Comparison of ENCODE assay signal across 8 cellular contexts in genomic region chr19:50328257-50329145, GRCh38. TPM values are rescaled to one million over a fixed set of nuclear protein-coding genes. Genes with fewer than 3 reads are reported as not detected.
DNase-seq lines count a peak whose midpoint lies in the region; ATAC-seq and TF ChIP-seq lines count a peak whose summit lies in the region.

No MANE protein-coding gene starts in this region.

- H2AK5ac ChIP-seq in trophoblast cell (ENCODE audit: low read length) = peak overlapping the region; percentile 35

- H3K27ac ChIP-seq in coronary artery (peak overlapping the region in 1 of 2 donors; percentile 57), trophoblast cell (ENCODE audit: low read depth, low read length) (no peak overlapping the region)

- TF ChIP-seq CTCF in coronary artery (IDR thresholded peaks at IDR 0.05) = no peak

- H3K9me3 ChIP-seq in trophoblast cell (ENCODE audit: insufficient read depth, low read depth, low read length) = no peaks in the 10 kb centered on the region

- peak overlapping the region; percentile 30 for H2AFZ ChIP-seq in trophoblast cell (ENCODE audit: insufficient read depth, low read length, poor library complexity)

- H3K4me3 ChIP-seq in coronary artery (peak overlapping the region; percentile 65), trophoblast cell (ENCODE audit: low read depth, low read length) (peak overlapping the region; percentile 83)

- H3K14ac ChIP-seq in trophoblast cell (ENCODE audit: low read length) = peak overlapping the region; percentile 79

- peak overlapping the region; percentile 63 for H3K4me2 ChIP-seq in trophoblast cell (ENCODE audit: low read length)

- no peak overlapping the region for H3K23ac ChIP-seq in trophoblast cell (ENCODE audit: low read length)

- peak; percentile 12 for ATAC-seq in GM21528 (IDR thresholded peaks at IDR 0.05; ENCODE audit: low FRiP score, unreplicated experiment)

- H3K79me1 ChIP-seq in trophoblast cell (ENCODE audit: low read length) = peaks cover 39% of the 10 kb centered on the region

- peak overlapping the region; percentile 50 for H4K91ac ChIP-seq in trophoblast cell (ENCODE audit: low read depth, low read length)

- H2BK5ac ChIP-seq in trophoblast cell (ENCODE audit: low read depth, low read length, poor library complexity) = peak overlapping the region; percentile 38

- peak overlapping the region; percentile 91 for H3K18ac ChIP-seq in trophoblast cell (ENCODE audit: low read length)

- no peaks in the 10 kb centered on the region for H3K27me3 ChIP-seq in trophoblast cell (ENCODE audit: insufficient read depth, low read length)

- H3K79me2 ChIP-seq in trophoblast cell (ENCODE audit: control insufficient read depth, insufficient read depth, low read length, poor library complexity) = peaks cover 22% of the 10 kb centered on the region

- peak overlapping the region; percentile 74 for H3K9ac ChIP-seq in trophoblast cell (ENCODE audit: low read length)

- peak overlapping the region; percentile 63 for H3K4ac ChIP-seq in trophoblast cell (ENCODE audit: low read depth, low read length)

- no CpG with 5 or more reads among the region's 141 CpGs for WGBS in trophoblast cell (ENCODE audit: extremely low coverage, insufficient coverage, insufficient read length)

- H3K36me3 ChIP-seq in trophoblast cell (ENCODE audit: control insufficient read depth in 1 of 2, insufficient read depth in 2 of 2, low read length in 2 of 2) = peaks cover 4 to 9% of the 10 kb centered on the region in 2 experiments

- H4K8ac ChIP-seq in trophoblast cell (ENCODE audit: low read depth, low read length) = peak overlapping the region; percentile 40

- H4K12ac ChIP-seq in trophoblast cell (ENCODE audit: low read depth, low read length) = no peak overlapping the region

- H3K4me1 ChIP-seq in trophoblast cell (ENCODE audit: control insufficient read depth in 1 of 2, insufficient read depth in 2 of 2, low read length in 2 of 2) = peaks cover 16 to 29% of the 10 kb centered on the region in 2 experiments

- H2BK12ac ChIP-seq in trophoblast cell (ENCODE audit: low read length) = no peak overlapping the region

- DNase-seq in NCI-H1436 (lab: John Stamatoyannopoulos, UW) (peak; percentile 47), NCI-H1436 treated with DMSO at 0.1 percent for 48 hours (lab: John Stamatoyannopoulos, UW) (no peak), NCI-H1930 (lab: John Stamatoyannopoulos, UW) (peak; percentile 25 to 64), coronary artery (ENCODE audit: low spot score) (no peak), trophoblast cell (peak in 1 of 2 donors; percentile 38), SHP77 treated with DMSO at 0.1 percent for 48 hours (lab: John Stamatoyannopoulos, UW) (no peak), NCI-H128 (lab: John Stamatoyannopoulos, UW; ENCODE audit: unreplicated experiment) (no peak)

- H2BK120ac ChIP-seq in trophoblast cell (ENCODE audit: insufficient read depth, low read length, poor library complexity) = peak overlapping the region; percentile 22

RNA-seq across cellular contexts. Expression of gene KCNC3, which starts 0.7 kb away (rescaled TPM):
- polyA plus RNA-seq in trophoblast cell (2013) = 22.5 and 22.6 TPM in 2 replicates

RNA-seq across cellular contexts. Expression of gene NAPSA, which starts 36.9 kb away (rescaled TPM):
- 0.25 and 0.26 TPM in 2 replicates for polyA plus RNA-seq in trophoblast cell (2013)

RNA-seq across cellular contexts. Expression of gene NR1H2, which starts 47.8 kb away (rescaled TPM):
- 21.2 and 22.6 TPM in 2 replicates for polyA plus RNA-seq in trophoblast cell (2013)

RNA-seq across cellular contexts. Expression of gene POLD1, which starts 55.6 kb away (rescaled TPM):
- polyA plus RNA-seq in trophoblast cell (2013) = 42.3 and 44.2 TPM in 2 replicates

Comparison
In these comparisons a context has a peak if more than half of its experiments do, and no peak if none do; other contexts are left out.
1. DNase-seq: peak in NCI-H1436 (single experiment) and NCI-H1930 (2 of 2); none in NCI-H1436 treated with DMSO at 0.1 percent for 48 hours (single experiment), coronary artery (single experiment), SHP77 treated with DMSO at 0.1 percent for 48 hours (single experiment) and NCI-H128 (single experiment).